ENCODE assay signal across 24 cellular contexts in genomic region chr16:22308824-22309520, GRCh38. TPM values are rescaled to one million over a fixed set of nuclear protein-coding genes. Genes with fewer than 3 reads are reported as not detected.
A peak's percentile ranks its signal among the peaks of the same experiment; 100 is the strongest.
DNase-seq lines count a peak whose midpoint lies in the region; ATAC-seq, FAIRE-seq and TF ChIP-seq lines count a peak whose summit lies in the region.
"Had no signal": no experiment of that assay in that cellular context is flagged by ENCODE, and none has a peak within 500 bp of the region (broad histone marks: within the 10 kb centered on the region; RNA-seq: fewer than 3 reads in every experiment).

No MANE protein-coding gene starts in this region.

- 98% methylated on average over 24 of the region's 24 CpGs for WGBS in HepG2 (ENCODE audit: low lambda C conversion rate)
- whole genome bisulfite sequencing in right lobe of liver (ENCODE audit: insufficient coverage, low coverage, low lambda C conversion rate, missing lambda C conversion rate) = 83% methylated on average over 2 of the region's 24 CpGs
- WGBS in neuronal stem cell (ENCODE audit: extremely low coverage in 2 of 2, insufficient read length in 2 of 2, insufficient replicate concordance in 1 of 2), 2 donors = no CpG with 5 or more reads among the region's 24 CpGs

- no peak for TF ChIP-seq EP300 in HepG2 (IDR thresholded peaks at IDR 0.05; ENCODE audit: low read depth in 2 of 2, low read length in 2 of 2)
- no peak for TF ChIP-seq EP300 in HepG2 (CRISPR knock-in tag; IDR thresholded peaks at IDR 0.05; ENCODE audit: borderline replicate concordance)

- H2AK5ac ChIP-seq in neuronal stem cell (ENCODE audit: low read depth, low read length) = no peak overlapping the region

- H3K18ac ChIP-seq in neuronal stem cell (ENCODE audit: low read length) = no peak overlapping the region

- H3K4me1 ChIP-seq in HepG2 (ENCODE audit: insufficient read depth, low read length) = no peaks in the 10 kb centered on the region
- no peaks in the 10 kb centered on the region for H3K4me1 ChIP-seq in right lobe of liver
- H3K4me1 ChIP-seq in neuronal stem cell (ENCODE audit: control insufficient read depth in 2 of 2, insufficient read depth in 1 of 2, low read depth in 1 of 2, low read length in 2 of 2) = no peaks in the 10 kb centered on the region
- no peaks in the 10 kb centered on the region for H3K4me1 ChIP-seq in left lung
- H3K4me1 ChIP-seq: A549; BE2C; BLaER1 treated with 17β-estradiol and CSF1 and Interleukin-3, amounts not matched to agents 10 nM and 100 nM had no signal

- no peak for DNase-seq in HepG2 (ENCODE audit: low spot score)
- no peak for DNase-seq in right lobe of liver
- no peak for DNase-seq in central memory CD8-positive, alpha-beta T cell (ENCODE audit: low spot score in 2 of 2)
- no peak for DNase-seq in neuronal stem cell (ENCODE audit: low spot score)
- no peak for DNase-seq in left lung
- no peak for DNase-seq in stimulated activated CD8-positive, alpha-beta memory T cell treated with anti-CD3 and anti-CD28 coated beads, Interleukin-4, amount 100 ng/mL, for 48 hours
- no peak for DNase-seq in activated naive CD8-positive, alpha-beta T cell treated with anti-CD3 and anti-CD28 coated beads, Interleukin-2, amount 50 U/mL, for 24 hours
- DNase-seq: 8988T; ACHN; AML-193; BE2C; Calu3; CD4-positive, alpha-beta memory T cell; COR-L47; DMS53; DMS79 treated with DMSO at 0.1 percent for 48 hours; GF-D8; H9 had no signal

- intact Hi-C loops in HepG2 (cut with micrococcal nuclease; ENCODE audit: unreplicated experiment) = no loop called here
- intact Hi-C loops in right lobe of liver (cut with DNase I) = no loop called here
- intact Hi-C loops in left lung (cut with DNase I) = no loop called here

- H3K4ac ChIP-seq in neuronal stem cell (ENCODE audit: low read length) = no peak overlapping the region

- H3K14ac ChIP-seq in neuronal stem cell (ENCODE audit: low read length) = no peak overlapping the region

- no peak overlapping the region for H3K27ac ChIP-seq in HepG2 (ENCODE audit: extremely low read length, insufficient read depth, low read length)
- no peak overlapping the region for H3K27ac ChIP-seq in right lobe of liver
- no peak overlapping the region for H3K27ac ChIP-seq in neuronal stem cell (replicated peaks; ENCODE audit: low read length)
- H3K27ac ChIP-seq in left lung = no peak overlapping the region
- H3K27ac ChIP-seq: A549; BLaER1 treated with 17β-estradiol and CSF1 and Interleukin-3, amounts not matched to agents 10 nM and 100 nM had no signal

- in situ Hi-C loops in HepG2 (cut with HindIII; ENCODE audit: extremely low pct_ligation_motif_present, low pct_unique_long_range_greater_than_20kb) = no loop called here

- peaks cover 17% of the 10 kb centered on the region for H3K4me1 Mint-ChIP-seq in central memory CD8-positive, alpha-beta T cell
- no peaks in the 10 kb centered on the region for H3K4me1 Mint-ChIP-seq in activated naive CD8-positive, alpha-beta T cell treated with anti-CD3 and anti-CD28 coated beads, Interleukin-2, amount 50 U/mL, for 24 hours
- H3K4me1 Mint-ChIP-seq: GM23338 had no signal

- no peak for TF ChIP-seq RAD21 in HepG2 (CRISPR knock-in tag; IDR thresholded peaks at IDR 0.05)

- H3K4me3 Mint-ChIP-seq in central memory CD8-positive, alpha-beta T cell = no peak overlapping the region
- H3K4me3 Mint-ChIP-seq in activated naive CD8-positive, alpha-beta T cell treated with anti-CD3 and anti-CD28 coated beads, Interleukin-2, amount 50 U/mL, for 24 hours = no peak overlapping the region
- H3K4me3 Mint-ChIP-seq: GM23338, H9 had no signal

- H3K27ac Mint-ChIP-seq in central memory CD8-positive, alpha-beta T cell (ENCODE audit: low read depth) = peak overlapping the region; percentile 32
- H3K27ac Mint-ChIP-seq in activated naive CD8-positive, alpha-beta T cell treated with anti-CD3 and anti-CD28 coated beads, Interleukin-2, amount 50 U/mL, for 24 hours = no peak overlapping the region
- H3K27ac Mint-ChIP-seq: GM23338, H9 had no signal

- no peak overlapping the region for H2BK5ac ChIP-seq in neuronal stem cell (ENCODE audit: low read length)

- no peak overlapping the region for H3K4me2 ChIP-seq in HepG2 (ENCODE audit: low read depth, low read length)
- H3K4me2 ChIP-seq in neuronal stem cell (ENCODE audit: insufficient read depth, low read length, poor library complexity, severe bottlenecking) = no peak overlapping the region
- H3K4me2 ChIP-seq: A549; BLaER1 treated with 17β-estradiol and CSF1 and Interleukin-3, amounts not matched to agents 10 nM and 100 nM; GM23338 had no signal

- TF ChIP-seq POLR2A in HepG2 (IDR thresholded peaks at IDR 0.05; ENCODE audit: insufficient read depth in 1 of 2, low read depth in 2 of 2, low read length in 2 of 2) = no peak
- TF ChIP-seq POLR2A in right lobe of liver (IDR thresholded peaks at IDR 0.05) = no peak

- H3K4me3 ChIP-seq in HepG2 (replicated peaks in 1 of 3; ENCODE audit: insufficient read depth in 1 of 3, low read depth in 2 of 3, low read length in 3 of 3) (no peak overlapping the region), right lobe of liver (no peak overlapping the region), neuronal stem cell (ENCODE audit: low read length in 2 of 2) (no peak overlapping the region), left lung (no peak overlapping the region)
- H3K4me3 ChIP-seq: A549; BLaER1 treated with 17β-estradiol and CSF1 and Interleukin-3, amounts not matched to agents 10 nM and 100 nM; GM23338 had no signal

- CTCF ChIA-PET in HepG2 (lab: Yijun Ruan, JAX; ENCODE audit: low intra/inter-chr PET ratio, low total read pairs) = no interaction called here

- no peaks in the 10 kb centered on the region for H3K27me3 ChIP-seq in HepG2 (ENCODE audit: control insufficient read depth in 1 of 2, insufficient read depth in 2 of 2, low read length in 2 of 2)
- H3K27me3 ChIP-seq in right lobe of liver = no peaks in the 10 kb centered on the region
- no peaks in the 10 kb centered on the region for H3K27me3 ChIP-seq in neuronal stem cell (ENCODE audit: control insufficient read depth in 3 of 3, insufficient read depth in 3 of 3, low read depth in 1 of 3, low read length in 3 of 3)
- no peaks in the 10 kb centered on the region for H3K27me3 ChIP-seq in left lung
- H3K27me3 ChIP-seq: BE2C; BLaER1 treated with 17β-estradiol and CSF1 and Interleukin-3, amounts not matched to agents 10 nM and 100 nM had no signal

- peaks cover 9% of the 10 kb centered on the region for H3K79me2 ChIP-seq in HepG2 (ENCODE audit: insufficient read depth, low read length)

- H3K27me3 Mint-ChIP-seq in central memory CD8-positive, alpha-beta T cell = no peaks in the 10 kb centered on the region
- H3K27me3 Mint-ChIP-seq in activated naive CD8-positive, alpha-beta T cell treated with anti-CD3 and anti-CD28 coated beads, Interleukin-2, amount 50 U/mL, for 24 hours = no peaks in the 10 kb centered on the region
- H3K27me3 Mint-ChIP-seq: CD4-positive, alpha-beta memory T cell had no signal

- no peak for TF ChIP-seq CTCF in HepG2 (CRISPR knock-in tag; IDR thresholded peaks at IDR 0.05)
- TF ChIP-seq CTCF in right lobe of liver (IDR thresholded peaks at IDR 0.05) = no peak
- TF ChIP-seq CTCF in left lung (IDR thresholded peaks at IDR 0.05) = no peak

- no peak overlapping the region for H2BK120ac ChIP-seq in neuronal stem cell (ENCODE audit: low read depth, low read length)

- no peak overlapping the region for H4K91ac ChIP-seq in neuronal stem cell (ENCODE audit: low read depth, low read length, poor library complexity)

- no peak for FAIRE-seq in HepG2 (lab: Jason Lieb, UNC)
- FAIRE-seq: A549, GM12891, GM18507 had no signal

- POLR2A ChIA-PET in HepG2 (lab: Yijun Ruan, JAX) = interaction anchor here (1.4 kb wide), 1 partner anchor 11 kb away, joined by 3 read pairs; the partner anchor contains the start of gene POLR3E

- no peaks in the 10 kb centered on the region for H3K9me3 Mint-ChIP-seq in central memory CD8-positive, alpha-beta T cell
- no peaks in the 10 kb centered on the region for H3K9me3 Mint-ChIP-seq in activated naive CD8-positive, alpha-beta T cell treated with anti-CD3 and anti-CD28 coated beads, Interleukin-2, amount 50 U/mL, for 24 hours
- H3K9me3 Mint-ChIP-seq: CD4-positive, alpha-beta memory T cell; GM23338; H9 had no signal

- H3K9me3 ChIP-seq in HepG2 (ENCODE audit: low read length) (no peaks in the 10 kb centered on the region), right lobe of liver (no peaks in the 10 kb centered on the region), neuronal stem cell (replicated peaks in 1 of 2; ENCODE audit: control insufficient read depth in 2 of 2, insufficient read depth in 1 of 2, low read depth in 1 of 2, low read length in 2 of 2) (peaks cover 0 to 2% of the 10 kb centered on the region in 2 donors), left lung (no peaks in the 10 kb centered on the region)
- H3K9me3 ChIP-seq: A549; BE2C; BLaER1 treated with 17β-estradiol and CSF1 and Interleukin-3, amounts not matched to agents 10 nM and 100 nM had no signal

- H2BK12ac ChIP-seq in neuronal stem cell (ENCODE audit: low read length) = no peak overlapping the region

- no peak for ATAC-seq in HepG2
- ATAC-seq in right lobe of liver = no peak
- no peak for ATAC-seq in central memory CD8-positive, alpha-beta T cell (replicated peaks; ENCODE audit: extremely low read depth, poor library complexity, severe bottlenecking)
- no peak for ATAC-seq in left lung
- ATAC-seq in activated naive CD8-positive, alpha-beta T cell treated with anti-CD3 and anti-CD28 coated beads, Interleukin-2, amount 50 U/mL, for 24 hours = no peak
- ATAC-seq: A549, GM23338, HCT116 had no signal

- H4K20me1 ChIP-seq in HepG2 (ENCODE audit: insufficient read depth, low read length) = peaks cover 15% of the 10 kb centered on the region; the same call in 1 of the 2 replicates

- H2AFZ ChIP-seq in HepG2 (ENCODE audit: low read length) = no peak overlapping the region
- H2AFZ ChIP-seq in neuronal stem cell (ENCODE audit: low read length) = no peak overlapping the region
- H2AFZ ChIP-seq: GM23338 had no signal

- BruUV-seq in HepG2 (replicated peaks; lab: Mats Ljungman, UMichigan) = no TSS peak

- H3K23ac ChIP-seq in neuronal stem cell (ENCODE audit: low read depth, low read length, poor library complexity) = no peak overlapping the region

- H4K8ac ChIP-seq in neuronal stem cell (ENCODE audit: low read depth, low read length) = no peak overlapping the region

- H3K36me3 ChIP-seq in HepG2 (replicated peaks in 1 of 2; ENCODE audit: control insufficient read depth in 1 of 2, insufficient read depth in 2 of 2, low read length in 2 of 2) = peaks cover 70 to 91% of the 10 kb centered on the region in 2 experiments
- peaks cover 0 to 68% (median 20%) of the 10 kb centered on the region in 4 donors for H3K36me3 ChIP-seq in right lobe of liver
- peaks cover 48 to 93% of the 10 kb centered on the region in 2 donors for H3K36me3 ChIP-seq in neuronal stem cell (replicated peaks in 1 of 2; ENCODE audit: control insufficient read depth in 2 of 2, insufficient read depth in 2 of 2, low read length in 2 of 2)
- H3K36me3 ChIP-seq in left lung = peaks cover 0 to 100% of the 10 kb centered on the region in 2 donors

- no peak overlapping the region for H3K9ac ChIP-seq in HepG2 (ENCODE audit: insufficient read depth, low read depth, low read length)
- peak overlapping the region; percentile 50 for H3K9ac ChIP-seq in neuronal stem cell (ENCODE audit: low read depth, low read length, poor library complexity)
- H3K9ac ChIP-seq: BLaER1 treated with 17β-estradiol and CSF1 and Interleukin-3, amounts not matched to agents 10 nM and 100 nM had no signal

- no peak overlapping the region for H2BK15ac ChIP-seq in neuronal stem cell (ENCODE audit: low read length)

- peaks cover 47% of the 10 kb centered on the region for H3K36me3 Mint-ChIP-seq in central memory CD8-positive, alpha-beta T cell (ENCODE audit: insufficient read depth)
- H3K36me3 Mint-ChIP-seq in activated naive CD8-positive, alpha-beta T cell treated with anti-CD3 and anti-CD28 coated beads, Interleukin-2, amount 50 U/mL, for 24 hours (ENCODE audit: low read depth) = peaks cover 21% of the 10 kb centered on the region

- H3K79me1 ChIP-seq in neuronal stem cell (ENCODE audit: low read depth, low read length) = peaks cover 13% of the 10 kb centered on the region

RNA-seq across cellular contexts. Expression of gene POLR3E, which starts 11.8 kb away (rescaled TPM):
- total RNA-seq in HepG2 (2016; rRNA removed; fragmentation: Illumina TruSeq; extraction: Trizol) = 94.8 and 135 TPM in 2 replicates
- total RNA-seq in HepG2 (2016; cell fraction: cytosol; rRNA removed; fragmentation: Illumina TruSeq; extraction: Trizol; ENCODE audit: low read depth) = 40.5 and 40.7 TPM in 2 replicates
- 93.2 and 125 TPM in 2 replicates for total RNA-seq in HepG2 (2016; cell fraction: insoluble cytoplasmic fraction; rRNA removed; fragmentation: Illumina TruSeq; extraction: Trizol)
- total RNA-seq in HepG2 (2016; cell fraction: membrane; rRNA removed; fragmentation: Illumina TruSeq; extraction: Trizol) = 103 and 106 TPM in 2 replicates
- 115 and 134 TPM in 2 replicates for total RNA-seq in HepG2 (2016; cell fraction: nucleus; rRNA removed; fragmentation: Illumina TruSeq; extraction: Trizol)
- polyA plus RNA-seq in HepG2 (2011; rRNA removed) = 262 and 280 TPM in 2 replicates
- 132 and 169 TPM in 2 replicates for polyA plus RNA-seq in HepG2 (2011; cell fraction: cytosol; rRNA removed)
- 753 and 830 TPM in 2 replicates for polyA plus RNA-seq in HepG2 (2011; cell fraction: nucleus; rRNA removed)
- polyA plus RNA-seq in HepG2 (2012) = 105 and 114 TPM in 2 replicates
- 31.3 and 37.9 TPM in 2 replicates for polyA plus RNA-seq in HepG2 (2016; cell fraction: cytosol; fragmentation: Illumina TruSeq; extraction: Trizol; ENCODE audit: low read depth)
- 94.5 and 105 TPM in 2 replicates for polyA plus RNA-seq in HepG2 (2016; cell fraction: insoluble cytoplasmic fraction; fragmentation: Illumina TruSeq; extraction: Trizol; ENCODE audit: low read depth)
- 62.4 and 65.8 TPM in 2 replicates for polyA plus RNA-seq in HepG2 (2016; cell fraction: membrane; fragmentation: Illumina TruSeq; extraction: Trizol; ENCODE audit: low read depth)
- 279 and 292 TPM in 2 replicates for polyA plus RNA-seq in HepG2 (2016; cell fraction: nucleus; fragmentation: Illumina TruSeq; extraction: Trizol; ENCODE audit: insufficient read depth, low read depth)
- polyA minus RNA-seq in HepG2 (2011; rRNA and poly(A)+ RNA removed; ENCODE audit: low replicate concordance) = 472 and 743 TPM in 2 replicates
- 96.6 and 110 TPM in 2 replicates for polyA minus RNA-seq in HepG2 (2011; cell fraction: cytosol; rRNA and poly(A)+ RNA removed)
- 279 and 332 TPM in 2 replicates for polyA minus RNA-seq in HepG2 (2011; cell fraction: nucleus; rRNA and poly(A)+ RNA removed)
- 10 to 100 TPM; 15.8 to 35.7 (median 26.9) TPM for total RNA-seq in right lobe of liver
- 36.5 TPM for polyA plus RNA-seq in neuronal stem cell (2013, experiment 1 of 2)
- polyA plus RNA-seq in neuronal stem cell (2013, experiment 2 of 2) = 36.0 TPM
- 10 to 100 TPM; 29.2 to 44.3 TPM for total RNA-seq in left lung
